8 cellular contexts compared by ENCODE assay signal in genomic region chr16:50741225-50741807, GRCh38. TPM values are rescaled to one million over a fixed set of nuclear protein-coding genes. Genes with fewer than 3 reads are reported as not detected.
DNase-seq lines count a peak whose midpoint lies in the region; ATAC-seq and TF ChIP-seq lines count a peak whose summit lies in the region.

No MANE protein-coding gene starts in this region.

- H3K27me3 ChIP-seq in ascending aorta (no peaks in the 10 kb centered on the region), tibial artery (no peaks in the 10 kb centered on the region)

- no peaks in the 10 kb centered on the region for H3K9me3 ChIP-seq in ascending aorta
- H3K9me3 ChIP-seq in tibial artery: no peaks in the 10 kb centered on the region

- intact Hi-C loops in ascending aorta (cut with DNase I) (loop anchor here (2.0 to 10.0 kb wide), 5 partner anchors 45 to 907 kb away; partner anchors contain the start of genes CNEP1R1 and HEATR3), tibial artery (cut with DNase I; ENCODE audit: low total_unique reads) (loop anchor here (5.0 to 10.0 kb wide), 5 partner anchors 47 to 887 kb away; partner anchors contain the start of genes BRD7, NKD1, NOD2 and ZNF423)

- no peak for TF ChIP-seq CTCF in ascending aorta (IDR thresholded peaks at IDR 0.05)
- no peak for TF ChIP-seq CTCF in tibial artery (IDR thresholded peaks at IDR 0.05)

- H3K27ac ChIP-seq in ascending aorta (peak overlapping the region; percentile 53 to 86), tibial artery (peak overlapping the region; percentile 65 to 71)

- peak; percentile 86 for ATAC-seq in HG02852 (IDR thresholded peaks at IDR 0.05; ENCODE audit: unreplicated experiment)
- peak; percentile 2 for ATAC-seq in left lobe of liver

- peak; percentile 72 for DNase-seq in DMS 273 (lab: John Stamatoyannopoulos, UW; ENCODE audit: unreplicated experiment)
- peak in 1 of 2 donors; percentile 68 for DNase-seq in ascending aorta (ENCODE audit: low spot score in 2 of 2)
- DNase-seq in left lobe of liver (ENCODE audit: low spot score): peak; percentile 57
- DNase-seq in tibial artery: peak; percentile 30 to 70
- DNase-seq in superior temporal gyrus (ENCODE audit: extremely low spot score): no peak
- no peak for DNase-seq in stimulated activated CD4-positive, alpha-beta T cell treated with anti-CD3 and anti-CD28 coated beads, Interleukin-2, amount 100 ng/mL, for 48 hours
- no peak for DNase-seq in kidney tubule cell (ENCODE audit: low spot score)

- H3K36me3 ChIP-seq in ascending aorta (no peaks in the 10 kb centered on the region), tibial artery (no peaks in the 10 kb centered on the region)

- H3K4me3 ChIP-seq in ascending aorta: peak overlapping the region; percentile 38 to 60
- peak overlapping the region; percentile 82 to 90 for H3K4me3 ChIP-seq in tibial artery

- peaks cover 0 to 12% of the 10 kb centered on the region in 2 donors for H3K4me1 ChIP-seq in ascending aorta
- peaks cover 0 to 42% (median 27%) of the 10 kb centered on the region in 4 donors for H3K4me1 ChIP-seq in tibial artery

RNA-seq across cellular contexts. Expression of gene CYLD, which starts 0.6 kb away (rescaled TPM):
- total RNA-seq in ascending aorta (33.2 TPM), left lobe of liver (14.4 TPM)

RNA-seq across cellular contexts. Expression of gene NOD2, which starts 47.9 kb away (rescaled TPM):
- total RNA-seq in ascending aorta (3.8 TPM), left lobe of liver (0.68 TPM)

Comparison
In these comparisons a context has a peak if more than half of its experiments do, and no peak if none do; other contexts are left out.
1. DNase-seq: peak in DMS 273 (single experiment), left lobe of liver (single experiment) and tibial artery (2 of 2); none in superior temporal gyrus (single experiment), stimulated activated CD4-positive, alpha-beta T cell treated with anti-CD3 and anti-CD28 coated beads, Interleukin-2, amount 100 ng/mL, for 48 hours (0 of 2) and kidney tubule cell (single experiment).